Comparison of ENCODE assay signal across 8 cellular contexts in the genomic region with DNA sequence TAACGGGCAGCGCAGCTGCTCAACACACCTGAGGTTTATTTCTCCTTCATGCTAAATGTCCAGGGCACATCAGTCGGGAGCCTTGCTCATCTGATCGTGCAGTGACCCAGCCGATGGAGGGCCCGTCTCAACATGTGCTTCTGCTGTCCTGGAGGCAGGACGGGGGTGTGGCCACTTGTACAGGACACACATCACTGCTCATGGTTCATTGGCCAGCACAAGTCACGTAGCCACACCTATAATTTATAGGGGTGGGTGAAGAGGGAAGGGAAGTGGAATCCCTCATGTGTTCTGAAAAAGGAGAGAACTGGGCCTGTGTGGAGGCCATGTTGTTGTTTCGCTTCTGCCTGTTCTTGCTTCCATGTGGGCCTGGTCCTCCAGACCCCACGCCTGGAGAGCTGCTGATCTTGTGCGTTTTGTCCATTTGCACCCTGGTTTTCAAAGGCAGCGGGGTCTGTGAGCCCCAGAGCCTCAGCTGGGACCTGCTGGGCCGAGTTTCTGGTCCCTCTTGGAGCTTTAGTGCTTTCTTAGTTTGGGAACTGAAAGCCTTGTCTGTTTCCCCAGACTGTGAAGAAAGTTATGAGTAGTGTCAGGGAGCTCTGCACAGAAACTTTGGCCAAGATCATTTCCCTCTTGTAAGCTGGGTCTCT.
DNase-seq lines count a peak whose midpoint lies in the region; ATAC-seq, FAIRE-seq and TF ChIP-seq lines count a peak whose summit lies in the region.

No MANE protein-coding gene starts in this region.

- 54% methylated on average over 13 of the region's 13 CpGs for WGBS in mammary epithelial cell (ENCODE audit: low coverage, missing lambda C conversion rate)
- WGBS in small intestine, 3 donors: 60 to 73% (median 65%) methylated on average over 13 of the region's 13 CpGs
- 68 to 83% (median 74%) methylated on average over 13 of the region's 13 CpGs for WGBS in stomach, 5 donors

- H3K4me2 ChIP-seq in mammary epithelial cell (ENCODE audit: insufficient read depth, low read depth, low read length): peak overlapping the region; percentile 53

- in situ Hi-C loops in mammary epithelial cell (cut with MboI; ENCODE audit: low sequenced_read_pairs in 2 of 2): no loop called here

- TF ChIP-seq CTCF in mammary epithelial cell (conservative IDR thresholded peaks at IDR 0.05 in 1 of 2, IDR thresholded peaks at IDR 0.05 in 1 of 2; ENCODE audit: extremely low read depth in 1 of 2, insufficient read depth in 1 of 2, low read depth in 1 of 2, low read length in 2 of 2): no peak
- no peak for TF ChIP-seq CTCF in stomach (IDR thresholded peaks at IDR 0.05)

- H3K4me3 ChIP-seq in mammary epithelial cell (replicated peaks in 1 of 3; ENCODE audit: insufficient read depth in 1 of 3, low read depth in 2 of 3, low read length in 3 of 3) (no peak overlapping the region), small intestine (ENCODE audit: low read depth in 1 of 2, low read length in 2 of 2) (no peak overlapping the region), stomach (no peak overlapping the region)

- H3K36me3 ChIP-seq in mammary epithelial cell (ENCODE audit: insufficient read depth, low read length) (no peaks in the 10 kb centered on the region), small intestine (ENCODE audit: control insufficient read depth in 2 of 2, insufficient read depth in 2 of 2, low read length in 2 of 2) (no peaks in the 10 kb centered on the region), stomach (peaks cover 0 to 7% (median 0%) of the 10 kb centered on the region in 4 donors)

- peaks cover 91% of the 10 kb centered on the region for H3K79me2 ChIP-seq in mammary epithelial cell (ENCODE audit: insufficient read depth, low read length)

- H3K4me3 Mint-ChIP-seq in activated T-cell treated with anti-CD3 and anti-CD28 coated beads, Interleukin-2, amount 50 U/mL, for 24 hours: no peak overlapping the region

- H3K9me3 Mint-ChIP-seq in activated T-cell treated with anti-CD3 and anti-CD28 coated beads, Interleukin-2, amount 50 U/mL, for 24 hours: no peaks in the 10 kb centered on the region

- no peak overlapping the region for H2AFZ ChIP-seq in mammary epithelial cell (ENCODE audit: low read depth, low read length)

- no peak for TF ChIP-seq POLR2A in stomach (IDR thresholded peaks at IDR 0.05)

- H3K27ac ChIP-seq in mammary epithelial cell (ENCODE audit: insufficient read depth, low read depth, low read length): peak overlapping the region; percentile 80
- H3K27ac ChIP-seq in small intestine (ENCODE audit: low read depth in 1 of 2, low read length in 1 of 2): peak overlapping the region in 1 of 2 donors; percentile 4
- peak overlapping the region in 1 of 5 donors; percentile 24 for H3K27ac ChIP-seq in stomach

- dilution Hi-C loops in mammary epithelial cell (cut with HindIII; ENCODE audit: low sequenced_read_pairs): no loop called here

- peaks cover 43% of the 10 kb centered on the region for H3K4me1 ChIP-seq in mammary epithelial cell (ENCODE audit: insufficient read depth, low read length)
- H3K4me1 ChIP-seq in small intestine (ENCODE audit: control insufficient read depth in 2 of 2, insufficient read depth in 1 of 2, low read depth in 1 of 2, low read length in 1 of 2): no peaks in the 10 kb centered on the region
- peaks cover 0 to 35% (median 14%) of the 10 kb centered on the region in 4 donors for H3K4me1 ChIP-seq in stomach

- DNase-seq in activated T-cell treated with anti-CD3 and anti-CD28 coated beads, Interleukin-2, amount 50 U/mL, for 24 hours: no peak
- DNase-seq in activated T-cell treated with anti-CD3 and anti-CD28 coated beads for 4 hours: no peak
- peak; percentile 86 for DNase-seq in mammary epithelial cell
- DNase-seq in small intestine: peak; percentile 48
- no peak for DNase-seq in stimulated activated CD8-positive, alpha-beta memory T cell treated with anti-CD3 and anti-CD28 coated beads, Interleukin-4, amount 100 ng/mL, for 48 hours
- DNase-seq in stomach: no peak
- DNase-seq in activated effector memory CD4-positive, alpha-beta T cell treated with anti-CD3 and anti-CD28 coated beads, Interleukin-2, amount 50 U/mL, for 16 hours: no peak

- no TSS peak for BruUV-seq in mammary epithelial cell (replicated peaks; lab: Mats Ljungman, UMichigan)

- H3K27ac Mint-ChIP-seq in activated T-cell treated with anti-CD3 and anti-CD28 coated beads, Interleukin-2, amount 50 U/mL, for 24 hours: peak overlapping the region; percentile 37

- peaks cover 14% of the 10 kb centered on the region for H3K4me1 Mint-ChIP-seq in activated T-cell treated with anti-CD3 and anti-CD28 coated beads, Interleukin-2, amount 50 U/mL, for 24 hours (ENCODE audit: low read depth)

- TF ChIP-seq EP300 in stomach (IDR thresholded peaks at IDR 0.05): no peak

- H3K27me3 ChIP-seq in mammary epithelial cell (ENCODE audit: insufficient read depth, low read length) (no peaks in the 10 kb centered on the region), small intestine (ENCODE audit: control insufficient read depth in 2 of 2, insufficient read depth in 2 of 2, low read length in 2 of 2) (no peaks in the 10 kb centered on the region), stomach (no peaks in the 10 kb centered on the region)

- H4K20me1 ChIP-seq in mammary epithelial cell (ENCODE audit: insufficient read depth, low read length): no peaks in the 10 kb centered on the region

- intact Hi-C loops in mammary epithelial cell (cut with micrococcal nuclease): no loop called here
- intact Hi-C loops in stomach (cut with DNase I; ENCODE audit: low total_unique reads): no loop called here

- H3K36me3 Mint-ChIP-seq in activated T-cell treated with anti-CD3 and anti-CD28 coated beads, Interleukin-2, amount 50 U/mL, for 24 hours (ENCODE audit: low read depth): no peaks in the 10 kb centered on the region

- no peaks in the 10 kb centered on the region for H3K27me3 Mint-ChIP-seq in activated T-cell treated with anti-CD3 and anti-CD28 coated beads, Interleukin-2, amount 50 U/mL, for 24 hours

- no peaks in the 10 kb centered on the region for H3K9me3 ChIP-seq in mammary epithelial cell (replicated peaks; ENCODE audit: insufficient read depth, low read length)
- no peaks in the 10 kb centered on the region for H3K9me3 ChIP-seq in small intestine (ENCODE audit: control insufficient read depth, low read depth)
- no peaks in the 10 kb centered on the region for H3K9me3 ChIP-seq in stomach

- H3K9ac ChIP-seq in mammary epithelial cell (ENCODE audit: insufficient read depth, low read length): peak overlapping the region; percentile 38

- no peak for FAIRE-seq in small intestine (lab: Jason Lieb, UNC)

- peak; percentile 49 for ATAC-seq in HG03196 (IDR thresholded peaks at IDR 0.05; ENCODE audit: unreplicated experiment)

- CTCF ChIA-PET in mammary epithelial cell (lab: Charles Lee; ENCODE audit: low non-redundant PET): no interaction called here

Comparison
In these comparisons a context has a peak if more than half of its experiments do, and no peak if none do; other contexts are left out.
1. DNase-seq: peak in mammary epithelial cell (single experiment) and small intestine (single experiment); none in activated T-cell treated with anti-CD3 and anti-CD28 coated beads, Interleukin-2, amount 50 U/mL, for 24 hours (single experiment), activated T-cell treated with anti-CD3 and anti-CD28 coated beads for 4 hours (single experiment), stimulated activated CD8-positive, alpha-beta memory T cell treated with anti-CD3 and anti-CD28 coated beads, Interleukin-4, amount 100 ng/mL, for 48 hours (single experiment), stomach (single experiment) and activated effector memory CD4-positive, alpha-beta T cell treated with anti-CD3 and anti-CD28 coated beads, Interleukin-2, amount 50 U/mL, for 16 hours (single experiment).